ENCODE assay signal across 15 cellular contexts in the genomic region with DNA sequence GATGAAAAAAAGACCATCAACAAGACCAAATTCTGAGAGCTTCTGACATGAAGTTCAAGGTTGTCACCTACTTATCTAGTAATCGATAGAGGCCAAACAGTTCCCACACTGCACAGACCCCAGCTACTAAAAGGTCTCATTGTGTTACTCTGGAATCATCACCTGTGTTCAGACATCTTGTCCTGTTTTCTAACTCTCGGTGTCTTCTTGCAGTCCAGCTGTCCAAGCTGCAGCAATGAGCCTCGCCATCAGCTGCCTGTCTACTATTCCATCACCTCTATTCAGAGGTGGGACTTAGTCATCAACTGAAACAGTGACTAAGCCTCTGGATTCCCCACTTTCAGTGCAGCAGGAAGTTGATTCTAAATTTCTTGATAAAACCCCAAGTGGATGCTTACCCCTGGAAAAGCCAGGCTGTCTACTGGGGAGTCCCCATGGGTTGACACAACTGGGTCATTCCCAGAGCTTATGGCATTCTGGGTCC. TPM values are rescaled to one million over a fixed set of nuclear protein-coding genes. Genes with fewer than 3 reads are reported as not detected.
DNase-seq lines count a peak whose midpoint lies in the region; ATAC-seq and TF ChIP-seq lines count a peak whose summit lies in the region.
"Had no signal": no experiment of that assay in that cellular context is flagged by ENCODE, and none has a peak within 500 bp of the region (broad histone marks: within the 10 kb centered on the region; RNA-seq: fewer than 3 reads in every experiment).

No MANE protein-coding gene starts in this region.

- CTCF ChIA-PET in mammary epithelial cell (lab: Charles Lee; ENCODE audit: low non-redundant PET): interaction anchor here (0.6 kb wide), 1 partner anchor 860 kb away, joined by 3 read pairs; no protein-coding TSS in a partner anchor
- CTCF ChIA-PET in CD4-positive, alpha-beta memory T cell (lab: Charles Lee; ENCODE audit: partially characterized antibody): no interaction called here

- POLR2A ChIA-PET in CD4-positive, alpha-beta memory T cell (lab: Charles Lee; ENCODE audit: partially characterized antibody): no interaction called here

- peak; percentile 82 to 83 for ATAC-seq in activated T-cell treated with anti-CD3 and anti-CD28 coated beads, Interleukin-2, amount 50 U/mL, for 72 hours (replicated peaks in 1 of 2)
- ATAC-seq: Right ventricle myocardium inferior had no signal

- peaks cover 43% of the 10 kb centered on the region for H3K4me1 Mint-ChIP-seq in activated T-cell treated with anti-CD3 and anti-CD28 coated beads, Interleukin-2, amount 50 U/mL, for 72 hours (ENCODE audit: low read depth)
- peaks cover 0 to 2% (median 0%) of the 10 kb centered on the region in 4 donors for H3K4me1 Mint-ChIP-seq in CD4-positive, alpha-beta memory T cell
- peaks cover 37% of the 10 kb centered on the region for H3K4me1 Mint-ChIP-seq in activated T-helper 2 cell treated with anti-CD3 and anti-CD28 coated beads, Interferon-gamma antibody, Interleukin-2, Interleukin-4, amounts not matched to agents 10 μg/mL and 5 μg/mL and 100 μg/mL, durations not matched to agents 14 hours and 24 hours and 36 hours (ENCODE audit: low read depth)

- H3K9ac ChIP-seq in mammary epithelial cell (ENCODE audit: insufficient read depth, low read length): no peak overlapping the region

- WGBS in mammary epithelial cell (ENCODE audit: low coverage, missing lambda C conversion rate): 64% methylated on average over 2 of the region's 3 CpGs

- no peak overlapping the region for H2AFZ ChIP-seq in mammary epithelial cell (ENCODE audit: low read depth, low read length)

- H3K4me3 Mint-ChIP-seq in activated T-cell treated with anti-CD3 and anti-CD28 coated beads, Interleukin-2, amount 50 U/mL, for 72 hours: no peak overlapping the region
- no peak overlapping the region for H3K4me3 Mint-ChIP-seq in CD4-positive, alpha-beta memory T cell
- no peak overlapping the region for H3K4me3 Mint-ChIP-seq in activated T-helper 2 cell treated with anti-CD3 and anti-CD28 coated beads, Interferon-gamma antibody, Interleukin-2, Interleukin-4, amounts not matched to agents 10 μg/mL and 5 μg/mL and 100 μg/mL, durations not matched to agents 14 hours and 24 hours and 36 hours (ENCODE audit: low read depth)

- no peaks in the 10 kb centered on the region for H4K20me1 ChIP-seq in mammary epithelial cell (ENCODE audit: insufficient read depth, low read length)

- peaks cover 2% of the 10 kb centered on the region for H3K9me3 ChIP-seq in mammary epithelial cell (replicated peaks; ENCODE audit: insufficient read depth, low read length)
- H3K9me3 ChIP-seq in CD4-positive, alpha-beta memory T cell (ENCODE audit: control insufficient read depth in 1 of 2, low read length in 2 of 2): no peaks in the 10 kb centered on the region
- H3K9me3 ChIP-seq: BE2C had no signal

- TF ChIP-seq CTCF in mammary epithelial cell (conservative IDR thresholded peaks at IDR 0.05 in 1 of 2, IDR thresholded peaks at IDR 0.05 in 1 of 2; ENCODE audit: extremely low read depth in 1 of 2, insufficient read depth in 1 of 2, low read depth in 1 of 2, low read length in 2 of 2): no peak

- H3K27me3 ChIP-seq in mammary epithelial cell (ENCODE audit: insufficient read depth, low read length): peaks cover 9% of the 10 kb centered on the region
- no peaks in the 10 kb centered on the region for H3K27me3 ChIP-seq in CD4-positive, alpha-beta memory T cell (ENCODE audit: insufficient read depth, low read length)

- no TSS peak for BruUV-seq in mammary epithelial cell (replicated peaks; lab: Mats Ljungman, UMichigan)

- dilution Hi-C loops in mammary epithelial cell (cut with HindIII; ENCODE audit: low sequenced_read_pairs): loop anchor here (10.0 kb wide), 1 partner anchor 63 kb away; no protein-coding TSS in a partner anchor

- in situ Hi-C loops in mammary epithelial cell (cut with MboI; ENCODE audit: low sequenced_read_pairs in 2 of 2): no loop called here

- intact Hi-C loops in mammary epithelial cell (cut with micrococcal nuclease): loop anchor here (5.0 kb wide), 1 partner anchor 41 kb away; no protein-coding TSS in a partner anchor
- intact Hi-C loops in CD4-positive, alpha-beta memory T cell (cut with micrococcal nuclease): no loop called here
- intact Hi-C loops in activated T-helper 2 cell treated with anti-CD3 and anti-CD28 coated beads, Interferon-gamma antibody, Interleukin-2, Interleukin-4, amounts not matched to agents 10 μg/mL and 5 μg/mL and 100 μg/mL, durations not matched to agents 14 hours and 24 hours and 36 hours (cut with micrococcal nuclease): loop anchor here (2.0 kb wide), 1 partner anchor 63 kb away; no protein-coding TSS in a partner anchor

- H3K4me3 ChIP-seq in mammary epithelial cell (replicated peaks in 1 of 3; ENCODE audit: insufficient read depth in 1 of 3, low read depth in 2 of 3, low read length in 3 of 3): no peak overlapping the region
- no peak overlapping the region for H3K4me3 ChIP-seq in CD4-positive, alpha-beta memory T cell (ENCODE audit: low read length in 2 of 2)

- no peaks in the 10 kb centered on the region for H3K79me2 ChIP-seq in mammary epithelial cell (ENCODE audit: insufficient read depth, low read length)

- H3K36me3 Mint-ChIP-seq in activated T-cell treated with anti-CD3 and anti-CD28 coated beads, Interleukin-2, amount 50 U/mL, for 72 hours (ENCODE audit: insufficient read depth in 2 of 2): no peaks in the 10 kb centered on the region
- H3K36me3 Mint-ChIP-seq in CD4-positive, alpha-beta memory T cell: no peaks in the 10 kb centered on the region
- H3K36me3 Mint-ChIP-seq in activated T-helper 2 cell treated with anti-CD3 and anti-CD28 coated beads, Interferon-gamma antibody, Interleukin-2, Interleukin-4, amounts not matched to agents 10 μg/mL and 5 μg/mL and 100 μg/mL, durations not matched to agents 14 hours and 24 hours and 36 hours (ENCODE audit: low read depth): no peaks in the 10 kb centered on the region

- peak overlapping the region; percentile 12 for H3K27ac ChIP-seq in mammary epithelial cell (ENCODE audit: insufficient read depth, low read depth, low read length)
- H3K27ac ChIP-seq in CD4-positive, alpha-beta memory T cell (ENCODE audit: low read depth, low read length): no peak overlapping the region

- H3K36me3 ChIP-seq in mammary epithelial cell (ENCODE audit: insufficient read depth, low read length): no peaks in the 10 kb centered on the region
- no peaks in the 10 kb centered on the region for H3K36me3 ChIP-seq in CD4-positive, alpha-beta memory T cell (ENCODE audit: insufficient read depth, low read length)
- H3K36me3 ChIP-seq: BE2C had no signal

- no peak overlapping the region for H3K27ac Mint-ChIP-seq in activated T-cell treated with anti-CD3 and anti-CD28 coated beads, Interleukin-2, amount 50 U/mL, for 72 hours
- H3K27ac Mint-ChIP-seq in CD4-positive, alpha-beta memory T cell: no peak overlapping the region
- no peak overlapping the region for H3K27ac Mint-ChIP-seq in activated T-helper 2 cell treated with anti-CD3 and anti-CD28 coated beads, Interferon-gamma antibody, Interleukin-2, Interleukin-4, amounts not matched to agents 10 μg/mL and 5 μg/mL and 100 μg/mL, durations not matched to agents 14 hours and 24 hours and 36 hours

- peaks cover 0 to 1% of the 10 kb centered on the region in 2 donors for H3K9me3 Mint-ChIP-seq in activated T-cell treated with anti-CD3 and anti-CD28 coated beads, Interleukin-2, amount 50 U/mL, for 72 hours
- peaks cover 0 to 12% (median 5%) of the 10 kb centered on the region in 8 donors for H3K9me3 Mint-ChIP-seq in CD4-positive, alpha-beta memory T cell
- H3K9me3 Mint-ChIP-seq in activated T-helper 2 cell treated with anti-CD3 and anti-CD28 coated beads, Interferon-gamma antibody, Interleukin-2, Interleukin-4, amounts not matched to agents 10 μg/mL and 5 μg/mL and 100 μg/mL, durations not matched to agents 14 hours and 24 hours and 36 hours: no peaks in the 10 kb centered on the region

- peak; percentile 11 to 35 for DNase-seq in activated T-cell treated with anti-CD3 and anti-CD28 coated beads, Interleukin-2, amount 50 U/mL, for 72 hours
- DNase-seq in activated T-cell treated with anti-CD3 and anti-CD28 coated beads for 4 hours (no peak), NCI-H226 (peak; percentile 78), mammary epithelial cell (peak; percentile 96), NCI-H2171 treated with DMSO at 0.1 percent for 48 hours (lab: John Stamatoyannopoulos, UW) (no peak)
- DNase-seq in stimulated activated CD8-positive, alpha-beta memory T cell treated with anti-CD3 and anti-CD28 coated beads, Interleukin-4, amount 100 ng/mL, for 48 hours: peak; percentile 24
- no peak for DNase-seq in CD4-positive, alpha-beta memory T cell
- DNase-seq in activated T-helper 2 cell treated with anti-CD3 and anti-CD28 coated beads, Interferon-gamma antibody, Interleukin-2, Interleukin-4, amounts not matched to agents 10 μg/mL and 5 μg/mL and 100 μg/mL, durations not matched to agents 14 hours and 24 hours and 36 hours (ENCODE audit: low spot score): no peak
- DNase-seq: activated effector memory CD4-positive, alpha-beta T cell treated with anti-CD3 and anti-CD28 coated beads, Interleukin-2, amount 50 U/mL, for 16 hours; BE2C; NCI-H446; retina; stimulated activated CD4-positive, alpha-beta T cell treated with anti-CD3 and anti-CD28 coated beads, Interleukin-4, amount 100 ng/mL, for 4 hours had no signal

- H3K4me2 ChIP-seq in mammary epithelial cell (ENCODE audit: insufficient read depth, low read depth, low read length): no peak overlapping the region

- peaks cover 25% of the 10 kb centered on the region for H3K27me3 Mint-ChIP-seq in activated T-cell treated with anti-CD3 and anti-CD28 coated beads, Interleukin-2, amount 50 U/mL, for 72 hours (ENCODE audit: low read depth)
- peaks cover 0 to 7% of the 10 kb centered on the region in 2 donors for H3K27me3 Mint-ChIP-seq in CD4-positive, alpha-beta memory T cell
- peaks cover 3% of the 10 kb centered on the region for H3K27me3 Mint-ChIP-seq in activated T-helper 2 cell treated with anti-CD3 and anti-CD28 coated beads, Interferon-gamma antibody, Interleukin-2, Interleukin-4, amounts not matched to agents 10 μg/mL and 5 μg/mL and 100 μg/mL, durations not matched to agents 14 hours and 24 hours and 36 hours (ENCODE audit: low read depth)

- H3K4me1 ChIP-seq in mammary epithelial cell (ENCODE audit: insufficient read depth, low read length): peaks cover 38% of the 10 kb centered on the region
- H3K4me1 ChIP-seq in CD4-positive, alpha-beta memory T cell (ENCODE audit: insufficient read depth, low read length): no peaks in the 10 kb centered on the region
- H3K4me1 ChIP-seq: BE2C had no signal

RNA-seq across cellular contexts. Expression of gene HNF1B, which starts 46.7 kb away (rescaled TPM):
- total RNA-seq in activated T-cell treated with anti-CD3 and anti-CD28 coated beads, Interleukin-2, amount 50 U/mL, for 72 hours: under 1 TPM; 0.19 to 0.48 TPM
- not detected for total RNA-seq in mammary epithelial cell
- polyA plus RNA-seq in mammary epithelial cell: not detected
- not detected for polyA minus RNA-seq in mammary epithelial cell
- not detected for total RNA-seq in CD4-positive, alpha-beta memory T cell
- polyA plus RNA-seq in CD4-positive, alpha-beta memory T cell: not detected
- total RNA-seq in activated T-helper 2 cell treated with anti-CD3 and anti-CD28 coated beads, Interferon-gamma antibody, Interleukin-2, Interleukin-4, amounts not matched to agents 10 μg/mL and 5 μg/mL and 100 μg/mL, durations not matched to agents 14 hours and 24 hours and 36 hours: 4.6 and 5.0 TPM in 2 replicates
- total RNA-seq: cerebellum, Right ventricle myocardium inferior had no signal

RNA-seq across cellular contexts. Expression of gene DDX52, which starts 54.9 kb away (rescaled TPM):
- 10 to 100 TPM; 29.1 to 33.5 TPM for total RNA-seq in activated T-cell treated with anti-CD3 and anti-CD28 coated beads, Interleukin-2, amount 50 U/mL, for 72 hours
- total RNA-seq in mammary epithelial cell: 10 to 100 TPM; 22.2 to 31.2 TPM
- 13.5 TPM for polyA plus RNA-seq in mammary epithelial cell
- polyA minus RNA-seq in mammary epithelial cell: 10.4 TPM
- 10 to 100 TPM; 25.7 to 26.5 TPM for total RNA-seq in CD4-positive, alpha-beta memory T cell
- 10 to 100 TPM; 10.9 to 16.1 TPM for polyA plus RNA-seq in CD4-positive, alpha-beta memory T cell
- 43.4 and 46.9 TPM in 2 replicates for total RNA-seq in activated T-helper 2 cell treated with anti-CD3 and anti-CD28 coated beads, Interferon-gamma antibody, Interleukin-2, Interleukin-4, amounts not matched to agents 10 μg/mL and 5 μg/mL and 100 μg/mL, durations not matched to agents 14 hours and 24 hours and 36 hours

Comparison
In these comparisons a context has a peak if more than half of its experiments do, and no peak if none do; other contexts are left out.
1. DNase-seq: peak in activated T-cell treated with anti-CD3 and anti-CD28 coated beads, Interleukin-2, amount 50 U/mL, for 72 hours (2 of 2), NCI-H226 (single experiment), mammary epithelial cell (single experiment) and stimulated activated CD8-positive, alpha-beta memory T cell treated with anti-CD3 and anti-CD28 coated beads, Interleukin-4, amount 100 ng/mL, for 48 hours (single experiment); none in activated T-cell treated with anti-CD3 and anti-CD28 coated beads for 4 hours (single experiment), CD4-positive, alpha-beta memory T cell (0 of 5), NCI-H2171 treated with DMSO at 0.1 percent for 48 hours (single experiment) and activated T-helper 2 cell treated with anti-CD3 and anti-CD28 coated beads, Interferon-gamma antibody, Interleukin-2, Interleukin-4, amounts not matched to agents 10 μg/mL and 5 μg/mL and 100 μg/mL, durations not matched to agents 14 hours and 24 hours and 36 hours (single experiment).